18 cellular contexts compared by ENCODE assay signal in genomic region chr20:20255104-20255503, GRCh38.
DNase-seq lines count a peak whose midpoint lies in the region; ATAC-seq and TF ChIP-seq lines count a peak whose summit lies in the region.
"Had no signal": no experiment of that assay in that cellular context is flagged by ENCODE, and none has a peak within 500 bp of the region (broad histone marks: within the 10 kb centered on the region; RNA-seq: fewer than 3 reads in every experiment).

No MANE protein-coding gene starts in this region.

- H3K4me1 Mint-ChIP-seq in naive thymus-derived CD4-positive, alpha-beta T cell = peaks cover 0 to 2% (median 0%) of the 10 kb centered on the region in 7 donors
- no peaks in the 10 kb centered on the region for H3K4me1 Mint-ChIP-seq in activated CD8-positive, alpha-beta T cell treated with anti-CD3 and anti-CD28 coated beads for 36 hours (ENCODE audit: low read depth)
- H3K4me1 Mint-ChIP-seq: B cell had no signal

- H3K27me3 Mint-ChIP-seq in naive thymus-derived CD4-positive, alpha-beta T cell = peaks cover 3 to 24% (median 17%) of the 10 kb centered on the region in 5 donors
- H3K27me3 Mint-ChIP-seq in activated CD8-positive, alpha-beta T cell treated with anti-CD3 and anti-CD28 coated beads for 36 hours = peaks cover 2% of the 10 kb centered on the region

- H3K36me3 Mint-ChIP-seq in naive thymus-derived CD4-positive, alpha-beta T cell = no peaks in the 10 kb centered on the region
- H3K36me3 Mint-ChIP-seq in activated CD8-positive, alpha-beta T cell treated with anti-CD3 and anti-CD28 coated beads for 36 hours (ENCODE audit: low read depth) = no peaks in the 10 kb centered on the region

- no peaks in the 10 kb centered on the region for H3K4me1 ChIP-seq in naive thymus-derived CD4-positive, alpha-beta T cell (ENCODE audit: control insufficient read depth in 2 of 2, insufficient read depth in 2 of 2, low read length in 2 of 2)

- no peak overlapping the region for H3K27ac ChIP-seq in naive thymus-derived CD4-positive, alpha-beta T cell (ENCODE audit: low read depth, low read length)
- H3K27ac ChIP-seq: GM23248, RWPE1, SK-N-MC had no signal

- peak; percentile 77 for ATAC-seq in naive thymus-derived CD4-positive, alpha-beta T cell
- ATAC-seq in activated CD8-positive, alpha-beta T cell treated with anti-CD3 and anti-CD28 coated beads for 36 hours = no peak
- ATAC-seq in GM19023 (IDR thresholded peaks at IDR 0.05; ENCODE audit: unreplicated experiment) = no peak
- ATAC-seq: GM12878 had no signal

- peaks cover 0 to 3% (median 0%) of the 10 kb centered on the region in 11 donors for H3K9me3 Mint-ChIP-seq in naive thymus-derived CD4-positive, alpha-beta T cell
- H3K9me3 Mint-ChIP-seq in activated CD8-positive, alpha-beta T cell treated with anti-CD3 and anti-CD28 coated beads for 36 hours = no peaks in the 10 kb centered on the region

- CTCF ChIA-PET in naive thymus-derived CD4-positive, alpha-beta T cell (lab: Charles Lee) = no interaction called here
- CTCF ChIA-PET in activated CD8-positive, alpha-beta T cell treated with anti-CD3 and anti-CD28 coated beads for 36 hours (lab: Charles Lee) = interaction anchor here (1.3 kb wide), 1 partner anchor 18 kb away, joined by 4 read pairs; no protein-coding TSS in a partner anchor

- in situ Hi-C loops in GM13977 (cut with MboI; ENCODE audit: low pct_unique_long_range_greater_than_20kb, low sequenced_read_pairs, unreplicated experiment) = no loop called here

- no peak for TF ChIP-seq CTCF in NB4 (IDR thresholded peaks at IDR 0.05; ENCODE audit: low read depth, low read length)
- TF ChIP-seq CTCF in activated CD8-positive, alpha-beta T cell treated with anti-CD3 and anti-CD28 coated beads for 36 hours (IDR thresholded peaks at IDR 0.05) = no peak
- no peak for TF ChIP-seq CTCF in GM13977 (IDR thresholded peaks at IDR 0.05; ENCODE audit: extremely low read depth, insufficient read depth, missing control alignments)

- no peaks in the 10 kb centered on the region for H3K36me3 ChIP-seq in naive thymus-derived CD4-positive, alpha-beta T cell (ENCODE audit: control insufficient read depth in 2 of 3, insufficient read depth in 3 of 3, low read length in 3 of 3)

- no peak overlapping the region for H3K4me3 ChIP-seq in NB4 (ENCODE audit: low read depth, low read length)
- no peak overlapping the region for H3K4me3 ChIP-seq in naive thymus-derived CD4-positive, alpha-beta T cell (ENCODE audit: low read length)
- H3K4me3 ChIP-seq: GM12878, GM23248, SK-N-MC had no signal

- intact Hi-C loops in naive thymus-derived CD4-positive, alpha-beta T cell (cut with micrococcal nuclease) = no loop called here
- intact Hi-C loops in activated CD8-positive, alpha-beta T cell treated with anti-CD3 and anti-CD28 coated beads for 36 hours (cut with micrococcal nuclease) = no loop called here

- no peaks in the 10 kb centered on the region for H3K9me3 ChIP-seq in naive thymus-derived CD4-positive, alpha-beta T cell (ENCODE audit: control insufficient read depth in 2 of 3, low read length in 3 of 3)

- TF ChIP-seq POLR2A in NB4 (IDR thresholded peaks at IDR 0.05; ENCODE audit: extremely low read depth, insufficient read length) = no peak

- no peak overlapping the region for H3K27ac Mint-ChIP-seq in naive thymus-derived CD4-positive, alpha-beta T cell
- H3K27ac Mint-ChIP-seq in activated CD8-positive, alpha-beta T cell treated with anti-CD3 and anti-CD28 coated beads for 36 hours = no peak overlapping the region
- H3K27ac Mint-ChIP-seq: B cell had no signal

- peak; percentile 22 for DNase-seq in DMS53 treated with DMSO at 0.1 percent for 48 hours (lab: John Stamatoyannopoulos, UW; ENCODE audit: unreplicated experiment)
- DNase-seq in NB4 (ENCODE audit: low read depth) = peak; percentile 77
- DNase-seq in SKM-1 treated with dmso at 0.1 percent for 144 hours (lab: John Stamatoyannopoulos, UW; ENCODE audit: unreplicated experiment) = peak; percentile 90
- no peak for DNase-seq in naive thymus-derived CD4-positive, alpha-beta T cell
- DNase-seq in activated CD8-positive, alpha-beta T cell treated with anti-CD3 and anti-CD28 coated beads for 36 hours = no peak
- no peak for DNase-seq in GM13977 (ENCODE audit: low spot score)
- DNase-seq: ACHN, COR-L47, GM23248, NCI-H187 treated with DMSO at 0.1 percent for 48 hours, NCI-H446 treated with DMSO at 0.1 percent for 48 hours, NCI-H774, T-helper 2 cell had no signal

- POLR2A ChIA-PET in naive thymus-derived CD4-positive, alpha-beta T cell (lab: Charles Lee) = no interaction called here
- POLR2A ChIA-PET in activated CD8-positive, alpha-beta T cell treated with anti-CD3 and anti-CD28 coated beads for 36 hours (lab: Charles Lee) = interaction anchor here (0.7 kb wide), 1 partner anchor 11 kb away, joined by 3 read pairs; no protein-coding TSS in a partner anchor

- H3K4me3 Mint-ChIP-seq in naive thymus-derived CD4-positive, alpha-beta T cell = no peak overlapping the region
- no peak overlapping the region for H3K4me3 Mint-ChIP-seq in activated CD8-positive, alpha-beta T cell treated with anti-CD3 and anti-CD28 coated beads for 36 hours
- H3K4me3 Mint-ChIP-seq: B cell had no signal

- H3K27me3 ChIP-seq in naive thymus-derived CD4-positive, alpha-beta T cell (ENCODE audit: control insufficient read depth in 2 of 2, insufficient read depth in 2 of 2, low read length in 2 of 2) = no peaks in the 10 kb centered on the region

Comparison
In these comparisons a context has a peak if more than half of its experiments do, and no peak if none do; other contexts are left out.
1. DNase-seq: peak in DMS53 treated with DMSO at 0.1 percent for 48 hours (single experiment), NB4 (single experiment) and SKM-1 treated with dmso at 0.1 percent for 144 hours (single experiment); none in naive thymus-derived CD4-positive, alpha-beta T cell (0 of 9), activated CD8-positive, alpha-beta T cell treated with anti-CD3 and anti-CD28 coated beads for 36 hours (single experiment) and GM13977 (single experiment).